Comparison of ENCODE assay signal across 22 cellular contexts in genomic region chr7:22808140-22808539, GRCh38.
"Had no signal": no experiment of that assay in that cellular context is flagged by ENCODE, and none has a peak within 500 bp of the region (broad histone marks: within the 10 kb centered on the region; RNA-seq: fewer than 3 reads in every experiment).

No MANE protein-coding gene starts in this region.

- H3K9me3 ChIP-seq: gastroesophageal sphincter, left ventricle myocardium inferior, lower lobe of right lung, ovary, right atrium auricular region, sigmoid colon, suprapubic skin, thyroid gland had no signal

- H3K4me3 ChIP-seq: coronary artery, gastroesophageal sphincter, left ventricle myocardium inferior, lower lobe of right lung, ovary, right atrium auricular region, sigmoid colon, skin epidermis, suprapubic skin, thyroid gland had no signal

- H3K27ac ChIP-seq: coronary artery, gastroesophageal sphincter, left ventricle myocardium inferior, lower lobe of right lung, ovary, right atrium auricular region, sigmoid colon, skin epidermis, suprapubic skin, thyroid gland had no signal

- H3K27me3 ChIP-seq: gastroesophageal sphincter, ovary, right atrium auricular region, sigmoid colon, suprapubic skin, thyroid gland had no signal

- H3K4me3 Mint-ChIP-seq: memory B cell; naive thymus-derived CD4-positive, alpha-beta T cell; type B pancreatic cell had no signal

- ATAC-seq: esophagus mucosa; gastroesophageal sphincter; left cardiac atrium; lower lobe of right lung; naive thymus-derived CD4-positive, alpha-beta T cell; stimulated activated naive CD8-positive, alpha-beta T cell treated with anti-CD3 and anti-CD28 coated beads, Interleukin-15, Interleukin-2, amounts not matched to agents 100 U/mL and 50 U/mL, for 24 hours had no signal

- FAIRE-seq: endometrium, kidney, urothelium cell line had no signal

- H3K27me3 Mint-ChIP-seq: memory B cell, type B pancreatic cell had no signal

- H3K9me3 Mint-ChIP-seq: memory B cell; naive thymus-derived CD4-positive, alpha-beta T cell; type B pancreatic cell had no signal

- H3K4me1 Mint-ChIP-seq: memory B cell had no signal

- H3K36me3 ChIP-seq: ovary had no signal

- H3K4me1 ChIP-seq: gastroesophageal sphincter, lower lobe of right lung, right atrium auricular region, sigmoid colon, suprapubic skin, thyroid gland had no signal

- H3K27ac Mint-ChIP-seq: memory B cell, type B pancreatic cell had no signal

- DNase-seq: effector CD8-positive, alpha-beta T cell; glutamatergic neuron; kidney; left cardiac atrium; left ventricle myocardium inferior; lower lobe of right lung; naive thymus-derived CD4-positive, alpha-beta T cell; nucleus accumbens; ovary; sigmoid colon; stimulated activated naive CD8-positive, alpha-beta T cell treated with anti-CD3 and anti-CD28 coated beads, Interleukin-15, Interleukin-2, amounts not matched to agents 100 U/mL and 50 U/mL, for 24 hours; thyroid gland had no signal
